ENCODE assay signal across 12 cellular contexts in genomic region chr4:7956306-7957112, GRCh38.
A peak's percentile ranks its signal among the peaks of the same experiment; 100 is the strongest.
DNase-seq lines count a peak whose midpoint lies in the region; ATAC-seq and TF ChIP-seq lines count a peak whose summit lies in the region.
"Had no signal": no experiment of that assay in that cellular context is flagged by ENCODE, and none has a peak within 500 bp of the region (broad histone marks: within the 10 kb centered on the region; RNA-seq: fewer than 3 reads in every experiment).

No MANE protein-coding gene starts in this region.

- ATAC-seq in RWPE2 (ENCODE audit: low read depth): peak; percentile 87
- ATAC-seq in HG03025 (IDR thresholded peaks at IDR 0.05; ENCODE audit: low FRiP score, unreplicated experiment): no peak
- no peak for ATAC-seq in GM21786 (IDR thresholded peaks at IDR 0.05; ENCODE audit: unreplicated experiment)
- no peak for ATAC-seq in GM19023 (IDR thresholded peaks at IDR 0.05; ENCODE audit: unreplicated experiment)
- ATAC-seq: activated CD8-positive, alpha-beta memory T cell treated with anti-CD3 and anti-CD28 coated beads, Interleukin-2, amount 10 ng/mL, durations not matched to agents 7 days and 5 days; stimulated activated effector memory CD8-positive, alpha-beta T cell treated with anti-CD3 and anti-CD28 coated beads, Interleukin-12 subunit alpha, Interleukin-12 subunit beta, amount 100 ng/mL, for 72 hours had no signal

- H3K36me3 ChIP-seq in RWPE2 (ENCODE audit: low read depth): no peaks in the 10 kb centered on the region
- H3K36me3 ChIP-seq in muscle layer of duodenum (ENCODE audit: control insufficient read depth in 1 of 2, insufficient read depth in 2 of 2, low read length in 2 of 2): no peaks in the 10 kb centered on the region

- H3K27ac ChIP-seq in RWPE2 (ENCODE audit: poor library complexity, severe bottlenecking) (peak overlapping the region; percentile 75), muscle layer of duodenum (ENCODE audit: low read length) (peak overlapping the region; percentile 10)
- H3K27ac ChIP-seq: SK-N-MC had no signal

- peak; percentile 63 for DNase-seq in AG10803 (ENCODE audit: low read depth)
- peak; percentile 84 for DNase-seq in RWPE2 (ENCODE audit: low spot score)
- DNase-seq in fibroblast of mammary gland (ENCODE audit: low read depth): peak; percentile 72
- no peak for DNase-seq in NCI-H1436 (lab: John Stamatoyannopoulos, UW)
- DNase-seq: activated CD8-positive, alpha-beta memory T cell treated with anti-CD3 and anti-CD28 coated beads, Interleukin-2, amount 10 ng/mL, durations not matched to agents 7 days and 5 days; NCI-H1436 treated with DMSO at 0.1 percent for 48 hours had no signal

- H3K27me3 ChIP-seq in RWPE2 (ENCODE audit: insufficient read depth, poor library complexity, severe bottlenecking) (no peaks in the 10 kb centered on the region), muscle layer of duodenum (ENCODE audit: low read depth, low read length) (no peaks in the 10 kb centered on the region)

- H3K9me3 ChIP-seq in RWPE2 (ENCODE audit: severe bottlenecking): peaks cover 9% of the 10 kb centered on the region
- H3K9me3 ChIP-seq in muscle layer of duodenum (ENCODE audit: control insufficient read depth in 1 of 2, low read length in 2 of 2): no peaks in the 10 kb centered on the region

- no peak overlapping the region for H3K4me3 ChIP-seq in AG10803 (ENCODE audit: low read length)
- no peak overlapping the region for H3K4me3 ChIP-seq in RWPE2 (ENCODE audit: severe bottlenecking)
- no peak overlapping the region for H3K4me3 ChIP-seq in fibroblast of mammary gland (ENCODE audit: control insufficient read depth, low read depth, low read length)
- H3K4me3 ChIP-seq in muscle layer of duodenum (ENCODE audit: low read depth in 1 of 2, low read length in 2 of 2): no peak overlapping the region
- H3K4me3 ChIP-seq: SK-N-MC had no signal

- H3K4me1 ChIP-seq in RWPE2 (ENCODE audit: insufficient read depth, poor library complexity, severe bottlenecking) (peaks cover 32% of the 10 kb centered on the region), muscle layer of duodenum (ENCODE audit: control insufficient read depth in 1 of 2, insufficient read depth in 2 of 2, low read length in 2 of 2) (peaks cover 8 to 16% of the 10 kb centered on the region in 2 donors)

- TF ChIP-seq CTCF in AG10803 (conservative IDR thresholded peaks at IDR 0.05; ENCODE audit: low read length): no peak
- TF ChIP-seq CTCF in RWPE2 (IDR thresholded peaks at IDR 0.05; ENCODE audit: poor library complexity, severe bottlenecking): no peak
- no peak for TF ChIP-seq CTCF in fibroblast of mammary gland (conservative IDR thresholded peaks at IDR 0.05; ENCODE audit: control insufficient read depth, insufficient read depth, low read depth, low read length)
